Comparison of ENCODE assay signal across 18 cellular contexts in genomic region chr6:53411451-53411850, GRCh38.
DNase-seq lines count a peak whose midpoint lies in the region; ATAC-seq, FAIRE-seq and TF ChIP-seq lines count a peak whose summit lies in the region.
"Had no signal": no experiment of that assay in that cellular context is flagged by ENCODE, and none has a peak within 500 bp of the region (broad histone marks: within the 10 kb centered on the region; RNA-seq: fewer than 3 reads in every experiment).

No MANE protein-coding gene starts in this region.

- H3K27me3 ChIP-seq in liver (ENCODE audit: control insufficient read depth in 4 of 4, insufficient read depth in 4 of 4, low read length in 3 of 4) (no peaks in the 10 kb centered on the region), HepG2 (ENCODE audit: control insufficient read depth in 1 of 2, insufficient read depth in 2 of 2, low read length in 2 of 2) (peaks cover 0 to 4% of the 10 kb centered on the region in 2 experiments; a peak in 1 of 5 replicates)
- H3K27me3 ChIP-seq: cardiac muscle cell, heart right ventricle, tibial artery had no signal

- 71% methylated on average over 2 of the region's 2 CpGs for WGBS in liver
- 36% methylated on average over 2 of the region's 2 CpGs for WGBS in HepG2 (ENCODE audit: low lambda C conversion rate)

- H3K36me3 ChIP-seq in liver (ENCODE audit: control insufficient read depth in 4 of 4, insufficient read depth in 3 of 4, low read depth in 1 of 4, low read length in 3 of 4) (no peaks in the 10 kb centered on the region), HepG2 (replicated peaks in 1 of 2; ENCODE audit: control insufficient read depth in 1 of 2, insufficient read depth in 2 of 2, low read length in 2 of 2) (no peaks in the 10 kb centered on the region)
- H3K36me3 ChIP-seq: cardiac muscle cell, heart right ventricle, tibial artery had no signal

- TF ChIP-seq EP300 in HepG2 (IDR thresholded peaks at IDR 0.05; ENCODE audit: low read depth in 2 of 2, low read length in 2 of 2) (no peak), HepG2 (CRISPR knock-in tag; IDR thresholded peaks at IDR 0.05; ENCODE audit: borderline replicate concordance) (no peak)

- in situ Hi-C loops in HepG2 (cut with HindIII; ENCODE audit: extremely low pct_ligation_motif_present, low pct_unique_long_range_greater_than_20kb) = no loop called here

- TF ChIP-seq POLR2A in HepG2 (IDR thresholded peaks at IDR 0.05; ENCODE audit: insufficient read depth in 1 of 2, low read depth in 2 of 2, low read length in 2 of 2) = no peak

- H3K4me1 ChIP-seq in liver (ENCODE audit: control insufficient read depth in 4 of 4, insufficient read depth in 4 of 4, low read length in 3 of 4) (peaks cover 4 to 28% (median 18%) of the 10 kb centered on the region in 4 donors), HepG2 (ENCODE audit: insufficient read depth, low read length) (peaks cover 4% of the 10 kb centered on the region; the same call in 1 of the 2 replicates)
- H3K4me1 ChIP-seq: tibial artery had no signal

- H3K27ac ChIP-seq in liver (ENCODE audit: low read depth in 1 of 2, low read length in 2 of 2) (no peak overlapping the region), HepG2 (ENCODE audit: extremely low read length, insufficient read depth, low read length) (no peak overlapping the region)
- H3K27ac ChIP-seq: cardiac muscle cell, heart right ventricle, tibial artery had no signal

- TF ChIP-seq RAD21 in liver (IDR thresholded peaks at IDR 0.05) = no peak
- TF ChIP-seq RAD21 in HepG2 (CRISPR knock-in tag; IDR thresholded peaks at IDR 0.05) = no peak

- FAIRE-seq in HepG2 (lab: Jason Lieb, UNC) (no peak), frontal cortex (lab: Jason Lieb, UNC) (no peak)

- DNase-seq in HepG2 (ENCODE audit: low spot score) (no peak), amniotic epithelial cell (ENCODE audit: low read depth) (peak; percentile 95), iris pigment epithelial cell (ENCODE audit: low read depth) (peak; percentile 39), hepatic stellate cell (ENCODE audit: low spot score) (no peak), frontal cortex (ENCODE audit: low spot score in 2 of 2) (no peak)
- DNase-seq: activated naive CD8-positive, alpha-beta T cell treated with anti-CD3 and anti-CD28 coated beads, Interleukin-2, amount 10 ng/mL, durations not matched to agents 7 days and 5 days; DMS 273 treated with DMSO at 0.1 percent for 48 hours; dorsolateral prefrontal cortex; H7; heart right ventricle; islet precursor cell; nephron progenitor cell; stimulated activated CD4-positive, alpha-beta T cell treated with anti-CD3 and anti-CD28 coated beads, Interleukin-15, amount 100 ng/mL, for 24 hours; tibial artery had no signal

- H4K20me1 ChIP-seq in HepG2 (ENCODE audit: insufficient read depth, low read length) = no peaks in the 10 kb centered on the region

- no peak overlapping the region for H2AFZ ChIP-seq in HepG2 (ENCODE audit: low read length)

- no peak for TF ChIP-seq CTCF in liver (IDR thresholded peaks at IDR 0.05; ENCODE audit: low read depth, low read length, missing input control)
- no peak for TF ChIP-seq CTCF in HepG2 (CRISPR knock-in tag; IDR thresholded peaks at IDR 0.05)

- POLR2A ChIA-PET in HepG2 (lab: Yijun Ruan, JAX) = no interaction called here

- H3K4me2 ChIP-seq in HepG2 (ENCODE audit: low read depth, low read length) = no peak overlapping the region

- no peak overlapping the region for H3K9ac ChIP-seq in liver (ENCODE audit: low read depth in 1 of 2, low read length in 2 of 2)
- H3K9ac ChIP-seq in HepG2 (ENCODE audit: insufficient read depth, low read depth, low read length) = no peak overlapping the region

- ATAC-seq in HepG2 (no peak), GM18517 (IDR thresholded peaks at IDR 0.05; ENCODE audit: unreplicated experiment) (no peak), HG03521 (IDR thresholded peaks at IDR 0.05; ENCODE audit: unreplicated experiment) (no peak)

- intact Hi-C loops in HepG2 (cut with micrococcal nuclease; ENCODE audit: unreplicated experiment) = loop anchor here (2.0 kb wide), 2 partner anchors 63 to 117 kb away; partner anchors contain the start of gene ELOVL5

- no TSS peak for BruUV-seq in HepG2 (replicated peaks; lab: Mats Ljungman, UMichigan)

- H3K9me3 ChIP-seq in liver (ENCODE audit: control insufficient read depth in 4 of 4, low read length in 3 of 4) = no peaks in the 10 kb centered on the region
- no peaks in the 10 kb centered on the region for H3K9me3 ChIP-seq in HepG2 (ENCODE audit: low read length)
- H3K9me3 ChIP-seq: heart right ventricle, tibial artery had no signal

- no peaks in the 10 kb centered on the region for H3K79me2 ChIP-seq in HepG2 (ENCODE audit: insufficient read depth, low read length)

- CTCF ChIA-PET in HepG2 (lab: Yijun Ruan, JAX; ENCODE audit: low intra/inter-chr PET ratio, low total read pairs) = interaction anchor here (1.1 to 5.2 kb wide), 3 partner anchors 26 to 240 kb away, joined by 3 to 108 read pairs (median 10); no protein-coding TSS in a partner anchor

- H3K4me3 ChIP-seq in liver (ENCODE audit: low read depth in 1 of 3, low read length in 3 of 3) = no peak overlapping the region
- no peak overlapping the region for H3K4me3 ChIP-seq in HepG2 (replicated peaks in 1 of 3; ENCODE audit: insufficient read depth in 1 of 3, low read depth in 2 of 3, low read length in 3 of 3)
- H3K4me3 ChIP-seq: cardiac muscle cell, heart right ventricle, tibial artery had no signal

TF ChIP-seq in liver, 16 proteins besides CTCF, POLR2A, EP300 and RAD21 (continues in another document):
- TF ChIP-seq YY1 (IDR thresholded peaks at IDR 0.05) = peak; percentile 42
- TF ChIP-seq HNF4G (IDR thresholded peaks at IDR 0.05) = peak; percentile 13
- TF ChIP-seq GABPA (IDR thresholded peaks at IDR 0.05 in 1 of 2, conservative IDR thresholded peaks at IDR 0.05 in 1 of 2) = no peak
- TF ChIP-seq EGR1 (IDR thresholded peaks at IDR 0.05; ENCODE audit: low read depth in 2 of 2) = no peak
- no peak for TF ChIP-seq JUND (IDR thresholded peaks at IDR 0.05)
- TF ChIP-seq MAX (IDR thresholded peaks at IDR 0.05) = no peak
- peak in 1 of 2 donors; percentile 12 for TF ChIP-seq RXRA (IDR thresholded peaks at IDR 0.05)
- peak; percentile 30 for TF ChIP-seq SP1 (IDR thresholded peaks at IDR 0.05)
- TF ChIP-seq, protein P1, sequence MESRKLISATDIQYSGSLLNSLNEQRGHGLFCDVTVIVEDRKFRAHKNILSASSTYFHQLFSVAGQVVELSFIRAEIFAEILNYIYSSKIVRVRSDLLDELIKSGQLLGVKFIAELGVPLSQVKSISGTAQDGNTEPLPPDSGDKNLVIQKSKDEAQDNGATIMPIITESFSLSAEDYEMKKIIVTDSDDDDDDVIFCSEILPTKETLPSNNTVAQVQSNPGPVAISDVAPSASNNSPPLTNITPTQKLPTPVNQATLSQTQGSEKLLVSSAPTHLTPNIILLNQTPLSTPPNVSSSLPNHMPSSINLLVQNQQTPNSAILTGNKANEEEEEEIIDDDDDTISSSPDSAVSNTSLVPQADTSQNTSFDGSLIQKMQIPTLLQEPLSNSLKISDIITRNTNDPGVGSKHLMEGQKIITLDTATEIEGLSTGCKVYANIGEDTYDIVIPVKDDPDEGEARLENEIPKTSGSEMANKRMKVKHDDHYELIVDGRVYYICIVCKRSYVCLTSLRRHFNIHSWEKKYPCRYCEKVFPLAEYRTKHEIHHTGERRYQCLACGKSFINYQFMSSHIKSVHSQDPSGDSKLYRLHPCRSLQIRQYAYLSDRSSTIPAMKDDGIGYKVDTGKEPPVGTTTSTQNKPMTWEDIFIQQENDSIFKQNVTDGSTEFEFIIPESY (IDR thresholded peaks at IDR 0.05) = no peak
- no peak for TF ChIP-seq TAF1 (conservative IDR thresholded peaks at IDR 0.05)
- no peak for TF ChIP-seq FOXA1 (IDR thresholded peaks at IDR 0.05)
- no peak for TF ChIP-seq FOXA2 (IDR thresholded peaks at IDR 0.05)
- peak; percentile 74 to 76 for TF ChIP-seq HNF4A (conservative IDR thresholded peaks at IDR 0.05)

TF ChIP-seq in HepG2, 621 proteins besides CTCF, POLR2A, EP300 and RAD21 (continues in another document):
- TF ChIP-seq, protein P2, sequence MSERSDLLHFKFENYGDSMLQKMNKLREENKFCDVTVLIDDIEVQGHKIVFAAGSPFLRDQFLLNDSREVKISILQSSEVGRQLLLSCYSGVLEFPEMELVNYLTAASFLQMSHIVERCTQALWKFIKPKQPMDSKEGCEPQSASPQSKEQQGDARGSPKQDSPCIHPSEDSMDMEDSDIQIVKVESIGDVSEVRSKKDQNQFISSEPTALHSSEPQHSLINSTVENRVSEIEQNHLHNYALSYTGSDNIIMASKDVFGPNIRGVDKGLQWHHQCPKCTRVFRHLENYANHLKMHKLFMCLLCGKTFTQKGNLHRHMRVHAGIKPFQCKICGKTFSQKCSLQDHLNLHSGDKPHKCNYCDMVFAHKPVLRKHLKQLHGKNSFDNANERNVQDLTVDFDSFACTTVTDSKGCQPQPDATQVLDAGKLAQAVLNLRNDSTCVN (CRISPR knock-in tag; IDR thresholded peaks at IDR 0.05; ENCODE audit: borderline replicate concordance) = no peak
- TF ChIP-seq KLF15 (CRISPR knock-in tag; IDR thresholded peaks at IDR 0.05; ENCODE audit: borderline replicate concordance) (no peak), ZNF781 (CRISPR knock-in tag; IDR thresholded peaks at IDR 0.05; ENCODE audit: borderline replicate concordance, not compliant biosample characterization) (no peak), ZFYVE20 (CRISPR knock-in tag; IDR thresholded peaks at IDR 0.05; ENCODE audit: borderline replicate concordance, low read depth) (no peak)

Comparison
In these comparisons a context has a peak if more than half of its experiments do, and no peak if none do; other contexts are left out.
1. DNase-seq: peak in amniotic epithelial cell (single experiment) and iris pigment epithelial cell (single experiment); none in HepG2 (single experiment), hepatic stellate cell (single experiment) and frontal cortex (0 of 2).